Comparison of ENCODE assay signal across 9 cellular contexts in genomic region chr12:7935464-7935772, GRCh38. TPM values are rescaled to one million over a fixed set of nuclear protein-coding genes. Genes with fewer than 3 reads are reported as not detected.
A peak's percentile ranks its signal among the peaks of the same experiment; 100 is the strongest.
DNase-seq lines count a peak whose midpoint lies in the region; ATAC-seq and TF ChIP-seq lines count a peak whose summit lies in the region.
"Had no signal": no experiment of that assay in that cellular context is flagged by ENCODE, and none has a peak within 500 bp of the region (broad histone marks: within the 10 kb centered on the region; RNA-seq: fewer than 3 reads in every experiment).

No MANE protein-coding gene starts in this region.

- H3K36me3 ChIP-seq in ES-I3 (ENCODE audit: insufficient read depth, low read length) (peaks cover 37% of the 10 kb centered on the region), OCI-LY3 (replicated peaks; ENCODE audit: low read depth, low read length) (no peaks in the 10 kb centered on the region)

- ATAC-seq in sciatic nerve (peak; percentile 20), GM18870 (IDR thresholded peaks at IDR 0.05; ENCODE audit: unreplicated experiment) (no peak)

- H3K4me1 ChIP-seq in ES-I3 (ENCODE audit: insufficient read depth, low read length) = peaks cover 11% of the 10 kb centered on the region
- H3K4me1 ChIP-seq in OCI-LY3 (ENCODE audit: low read length) = peaks cover 26% of the 10 kb centered on the region

- intact Hi-C loops in sciatic nerve (cut with DNase I) = loop anchor here (10.0 kb wide), 1 partner anchor 59 kb away; no protein-coding TSS in a partner anchor

- peak overlapping the region; percentile 91 for H3K4me2 ChIP-seq in OCI-LY3 (ENCODE audit: low read length)

- H3K27ac ChIP-seq in OCI-LY3 (ENCODE audit: low read length) = peak overlapping the region; percentile 11; the same call in 1 of the 2 replicates

- H3K4me3 ChIP-seq in OCI-LY3 (ENCODE audit: low read length) (peak overlapping the region; percentile 89), fibroblast of the aortic adventitia (ENCODE audit: low read depth, low read length) (peak overlapping the region; percentile 93)

- H2AFZ ChIP-seq in OCI-LY3 (ENCODE audit: low read depth, low read length) = peak overlapping the region; percentile 88

- H4K20me1 ChIP-seq in OCI-LY3 (ENCODE audit: insufficient read depth, low read length) = no peaks in the 10 kb centered on the region

- H3K9me3 ChIP-seq in ES-I3 (ENCODE audit: control insufficient read depth, insufficient read depth, low read length) (no peaks in the 10 kb centered on the region), OCI-LY3 (ENCODE audit: insufficient read depth, low read length) (no peaks in the 10 kb centered on the region)

- H3K79me2 ChIP-seq in OCI-LY3 (ENCODE audit: low read length) = no peaks in the 10 kb centered on the region

- no peak for DNase-seq in fibroblast of the aortic adventitia (ENCODE audit: low read depth)
- DNase-seq in sciatic nerve (ENCODE audit: low spot score) = no peak
- no peak for DNase-seq in activated CD4-positive, CD25-positive, alpha-beta regulatory T cell (lab: John Stamatoyannopoulos, UW)
- no peak for DNase-seq in NCI-H526 (lab: John Stamatoyannopoulos, UW)
- no peak for DNase-seq in activated naive CD4-positive, alpha-beta T cell (lab: John Stamatoyannopoulos, UW)
- DNase-seq: NCI-H1105 treated with DMSO at 0.1 percent for 48 hours had no signal

- TF ChIP-seq CTCF in OCI-LY3 (IDR thresholded peaks at IDR 0.05; ENCODE audit: low read depth, low read length) = no peak
- TF ChIP-seq CTCF in fibroblast of the aortic adventitia (IDR thresholded peaks at IDR 0.05; ENCODE audit: insufficient read depth, low read length) = no peak

- H3K9ac ChIP-seq in ES-I3 (ENCODE audit: low read depth, low read length) = peak overlapping the region; percentile 88
- H3K9ac ChIP-seq in OCI-LY3 (ENCODE audit: low read length) = peak overlapping the region; percentile 80

- no peaks in the 10 kb centered on the region for H3K27me3 ChIP-seq in OCI-LY3 (ENCODE audit: low read depth, low read length)

RNA-seq across cellular contexts. Expression of gene SLC2A3, which starts 0.6 kb away (rescaled TPM):
- 42.4 and 49.6 TPM in 2 replicates for total RNA-seq in fibroblast of the aortic adventitia (ENCODE audit: low replicate concordance)
- 431 TPM for total RNA-seq in sciatic nerve
